In genomic region chr13:45372189-45373115, GRCh38 we compare ENCODE assay signal across 19 cellular contexts. TPM values are rescaled to one million over a fixed set of nuclear protein-coding genes. Genes with fewer than 3 reads are reported as not detected.
DNase-seq lines count a peak whose midpoint lies in the region; ATAC-seq and TF ChIP-seq lines count a peak whose summit lies in the region.
"Had no signal": no experiment of that assay in that cellular context is flagged by ENCODE, and none has a peak within 500 bp of the region (broad histone marks: within the 10 kb centered on the region; RNA-seq: fewer than 3 reads in every experiment).

No MANE protein-coding gene starts in this region.

- peaks cover 4% of the 10 kb centered on the region for H3F3A ChIP-seq in SK-N-SH (replicated peaks; ENCODE audit: insufficient read depth)

- peaks cover 0 to 7% of the 10 kb centered on the region in 2 experiments for H3K36me3 ChIP-seq in SK-N-SH (replicated peaks in 1 of 2; ENCODE audit: control insufficient read depth in 1 of 2, insufficient read depth in 2 of 2, low read length in 1 of 2)
- peaks cover 0 to 3% (median 0%) of the 10 kb centered on the region in 3 donors for H3K36me3 ChIP-seq in skeletal muscle tissue (ENCODE audit: control insufficient read depth in 3 of 3, insufficient read depth in 3 of 3, low read length in 3 of 3)
- H3K36me3 ChIP-seq: right atrium auricular region, transverse colon had no signal

- POLR2A ChIA-PET in SK-N-SH (lab: Yijun Ruan, JAX) (no interaction called here), RWPE1 (lab: Yijun Ruan, JAX; ENCODE audit: low non-redundant PET) (interaction anchor here (0.7 kb wide), 1 partner anchor 10 kb away, joined by 6 read pairs; no protein-coding TSS in a partner anchor)

- CTCF ChIA-PET in SK-N-SH (lab: Yijun Ruan, JAX), result interaction anchor here (1.1 kb wide), 1 partner anchor 21 kb away, joined by 4 read pairs; no protein-coding TSS in a partner anchor
- CTCF ChIA-PET in RWPE1 (lab: Yijun Ruan, JAX), result no interaction called here

- ATAC-seq in SK-N-SH treated with all-trans-retinoic acid at 6 μM for 48 hours (peak; percentile 27; the same call in 2 of the 3 replicates), HG03139 (IDR thresholded peaks at IDR 0.05; ENCODE audit: unreplicated experiment) (no peak)
- ATAC-seq: left cardiac atrium, natural killer cell had no signal

- no peak overlapping the region for H3K4me3 ChIP-seq in SK-N-SH (ENCODE audit: low read depth in 2 of 2, low read length in 1 of 2)
- H3K4me3 ChIP-seq in fibroblast of villous mesenchyme (ENCODE audit: low read depth, low read length), result no peak overlapping the region
- peak overlapping the region in 1 of 3 donors; percentile 29 for H3K4me3 ChIP-seq in skeletal muscle tissue (ENCODE audit: low read length in 3 of 3)
- H3K4me3 ChIP-seq: right atrium auricular region, transverse colon had no signal

- no peaks in the 10 kb centered on the region for H3K9me2 ChIP-seq in SK-N-SH

- no peaks in the 10 kb centered on the region for H3K27me3 ChIP-seq in SK-N-SH (ENCODE audit: insufficient read depth)
- no peaks in the 10 kb centered on the region for H3K27me3 ChIP-seq in skeletal muscle tissue (ENCODE audit: control insufficient read depth in 3 of 3, insufficient read depth in 3 of 3, low read length in 3 of 3)
- H3K27me3 ChIP-seq: right atrium auricular region, transverse colon had no signal

- no peak overlapping the region for H2AFZ ChIP-seq in SK-N-SH (ENCODE audit: low read depth)

- H3K9me3 ChIP-seq in SK-N-SH (no peaks in the 10 kb centered on the region), skeletal muscle tissue (ENCODE audit: control insufficient read depth in 3 of 3, low read length in 3 of 3) (no peaks in the 10 kb centered on the region)
- H3K9me3 ChIP-seq: right atrium auricular region, transverse colon had no signal

- no peak for TF ChIP-seq EP300 in SK-N-SH (IDR thresholded peaks at IDR 0.05; ENCODE audit: borderline replicate concordance in 1 of 2, low read depth in 1 of 2, low read length in 1 of 2)

- TF ChIP-seq RAD21 in SK-N-SH (IDR thresholded peaks at IDR 0.05; ENCODE audit: low read length), result no peak

- WGBS in SK-N-SH (ENCODE audit: low lambda C conversion rate), result 87% methylated on average over 24 of the region's 24 CpGs

- H3K9ac ChIP-seq in SK-N-SH (no peak overlapping the region), skeletal muscle tissue (ENCODE audit: low read depth in 1 of 3, low read length in 3 of 3) (peak overlapping the region in 1 of 3 donors; percentile 0)

- TF ChIP-seq CTCF in SK-N-SH (IDR thresholded peaks at IDR 0.05), result no peak
- TF ChIP-seq CTCF in RWPE1 (conservative IDR thresholded peaks at IDR 0.05; ENCODE audit: low read depth), result no peak
- no peak for TF ChIP-seq CTCF in fibroblast of villous mesenchyme (IDR thresholded peaks at IDR 0.05; ENCODE audit: insufficient read depth, low read depth, low read length)
- no peak for TF ChIP-seq CTCF in GM10266 (IDR thresholded peaks at IDR 0.05; ENCODE audit: control insufficient read depth, insufficient read depth, low read depth, missing control alignments)

- no peaks in the 10 kb centered on the region for H4K20me1 ChIP-seq in SK-N-SH (ENCODE audit: insufficient read depth)

- H3K27ac ChIP-seq in SK-N-SH (ENCODE audit: low read depth in 2 of 2, low read length in 1 of 2), result no peak overlapping the region
- H3K27ac ChIP-seq in RWPE1, result peak overlapping the region; percentile 19; the same call in 1 of the 2 replicates
- H3K27ac ChIP-seq in skeletal muscle tissue (ENCODE audit: low read depth, low read length), result peak overlapping the region; percentile 34

- no peaks in the 10 kb centered on the region for H3K79me2 ChIP-seq in SK-N-SH (ENCODE audit: insufficient read depth)

- peaks cover 0 to 6% of the 10 kb centered on the region in 2 experiments; a peak in 1 of 4 replicates for H3K4me1 ChIP-seq in SK-N-SH (ENCODE audit: control insufficient read depth in 1 of 2, insufficient read depth in 2 of 2, low read depth in 1 of 2, low read length in 1 of 2)
- H3K4me1 ChIP-seq in skeletal muscle tissue (ENCODE audit: control insufficient read depth in 3 of 3, insufficient read depth in 3 of 3, low read length in 3 of 3), result peaks cover 41 to 46% (median 41%) of the 10 kb centered on the region in 3 donors

- no peak for DNase-seq in SK-N-SH
- no peak for DNase-seq in RWPE1 (ENCODE audit: low spot score)
- DNase-seq in fibroblast of villous mesenchyme (ENCODE audit: low read depth), result peak; percentile 37
- DNase-seq in NCI-H510A treated with DMSO at 0.1 percent for 48 hours (lab: John Stamatoyannopoulos, UW), result no peak
- DNase-seq in GM10266 (ENCODE audit: extremely low spot score), result no peak
- DNase-seq: 8988T; activated CD4-positive, CD25-positive, alpha-beta regulatory T cell treated with anti-CD3 and anti-CD28 coated beads, Interleukin-2, amount 50 U/mL, for 72 hours; cerebellar nuclear complex; hippocampal formation; left cardiac atrium; natural killer cell; NCI-H1417; NCI-H526; stimulated activated CD4-positive, alpha-beta T cell treated with anti-CD3 and anti-CD28 coated beads, Interleukin-4, amount 100 ng/mL, for 24 hours had no signal

- no peak overlapping the region for H3K4me2 ChIP-seq in SK-N-SH

TF ChIP-seq in SK-N-SH treated with all-trans-retinoic acid at 6 μM for 48 hours, 23 proteins besides CTCF, POLR2A, EP300 and RAD21 (continues in another document):
- TF ChIP-seq ZFP3 (CRISPR knock-in tag; IDR thresholded peaks at IDR 0.05) (no peak), CSDC2 (CRISPR knock-in tag; IDR thresholded peaks at IDR 0.05) (no peak), CSRNP3 (CRISPR knock-in tag; IDR thresholded peaks at IDR 0.05) (no peak), ZNF8 (CRISPR knock-in tag; IDR thresholded peaks at IDR 0.05) (no peak), BACH2 (CRISPR knock-in tag; IDR thresholded peaks at IDR 0.05; ENCODE audit: borderline replicate concordance) (no peak), ZFP30 (CRISPR knock-in tag; IDR thresholded peaks at IDR 0.05) (no peak), ISL1 (CRISPR knock-in tag; IDR thresholded peaks at IDR 0.05) (no peak)

TF ChIP-seq in SK-N-SH, 30 proteins besides CTCF, POLR2A, EP300 and RAD21:
- no peak for TF ChIP-seq SIN3A (IDR thresholded peaks at IDR 0.05; ENCODE audit: borderline replicate concordance, low read depth, low read length)
- no peak for TF ChIP-seq EZH2phosphoT487 (IDR thresholded peaks at IDR 0.05; ENCODE audit: borderline replicate concordance, low read depth)
- TF ChIP-seq RXRA (IDR thresholded peaks at IDR 0.05; ENCODE audit: borderline replicate concordance, low read depth), result no peak

RNA-seq across cellular contexts. Expression of gene TPT1, which starts 31.5 kb away (rescaled TPM):
- 1,919 and 2,653 TPM in 2 replicates for polyA plus RNA-seq in SK-N-SH (2012; rRNA removed)
- polyA plus RNA-seq in SK-N-SH (2012; cell fraction: cytosol; rRNA removed), result 3,224 and 4,461 TPM in 2 replicates
- polyA plus RNA-seq in SK-N-SH (2012; cell fraction: nucleus; rRNA removed), result 453 and 593 TPM in 2 replicates
- total RNA-seq in fibroblast of villous mesenchyme (1,653 and 2,345 TPM in 2 replicates), skeletal muscle tissue (4,283 TPM)

RNA-seq across cellular contexts. Expression of gene SLC25A30, which starts 45.7 kb away (rescaled TPM):
- polyA plus RNA-seq in SK-N-SH (2012; rRNA removed), result 9.6 and 13.9 TPM in 2 replicates
- polyA plus RNA-seq in SK-N-SH (2012; cell fraction: cytosol; rRNA removed), result 11.8 and 13.8 TPM in 2 replicates
- 7.0 and 14.1 TPM in 2 replicates for polyA plus RNA-seq in SK-N-SH (2012; cell fraction: nucleus; rRNA removed)
- total RNA-seq in fibroblast of villous mesenchyme (18.0 and 24.2 TPM in 2 replicates), skeletal muscle tissue (12.5 TPM)

Comparison
In these comparisons a context has a peak if more than half of its experiments do, and no peak if none do; other contexts are left out.
1. H3K27ac ChIP-seq: peak in RWPE1 (single experiment) and skeletal muscle tissue (single experiment); none in SK-N-SH (0 of 2).